ENCODE assay signal across 9 cellular contexts in the genomic region with DNA sequence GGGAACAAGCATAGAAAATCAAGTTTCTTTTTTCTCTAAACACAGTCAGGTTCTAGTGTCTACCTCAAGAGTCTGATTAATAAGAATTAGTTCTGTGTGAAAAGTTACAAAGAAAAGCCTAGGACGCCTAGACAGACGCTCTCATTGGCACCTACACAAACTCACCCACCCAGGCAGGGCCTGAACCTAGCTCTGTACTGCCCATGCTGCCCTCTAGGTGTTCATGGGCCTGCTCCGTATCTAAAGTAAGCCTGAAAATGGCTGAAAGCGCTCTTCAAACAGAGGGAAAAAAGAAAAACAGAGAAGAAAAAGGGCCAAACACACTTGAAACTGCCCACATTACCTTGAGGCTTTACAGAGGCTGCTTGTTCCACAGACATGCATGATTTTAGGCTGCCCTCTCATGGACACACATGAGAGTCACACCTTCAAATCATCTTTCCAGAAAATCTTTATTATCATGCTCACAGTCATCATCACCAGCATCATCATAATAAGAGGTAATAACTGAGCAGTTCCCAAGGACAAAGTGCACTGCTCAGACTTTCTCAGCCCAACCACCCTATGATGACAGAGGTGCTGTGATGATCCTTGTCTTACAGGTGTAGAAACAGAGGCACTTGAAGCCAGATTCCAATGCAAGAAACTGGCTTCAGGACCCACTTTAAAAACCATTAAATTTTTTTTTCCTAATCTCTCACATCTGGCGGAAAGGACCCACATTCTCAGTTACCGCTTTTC. TPM values are rescaled to one million over a fixed set of nuclear protein-coding genes. Genes with fewer than 3 reads are reported as not detected.
DNase-seq lines count a peak whose midpoint lies in the region; ATAC-seq, FAIRE-seq and TF ChIP-seq lines count a peak whose summit lies in the region.
"Had no signal": no experiment of that assay in that cellular context is flagged by ENCODE, and none has a peak within 500 bp of the region (broad histone marks: within the 10 kb centered on the region; RNA-seq: fewer than 3 reads in every experiment).

No MANE protein-coding gene starts in this region.

- TF ChIP-seq POLR2A in body of pancreas (IDR thresholded peaks at IDR 0.05), result no peak
- TF ChIP-seq POLR2A in HepG2 (IDR thresholded peaks at IDR 0.05; ENCODE audit: insufficient read depth in 1 of 2, low read depth in 2 of 2, low read length in 2 of 2), result no peak

- FAIRE-seq in HepG2 (lab: Jason Lieb, UNC), result peak; percentile 90

- ATAC-seq in HG02885 (IDR thresholded peaks at IDR 0.05; ENCODE audit: poor library complexity, unreplicated experiment) (peak; percentile 81), body of pancreas (peak; percentile 70), HepG2 (peak; percentile 76)

- POLR2A ChIA-PET in GM10248 (lab: Yijun Ruan, JAX) (no interaction called here), HepG2 (lab: Yijun Ruan, JAX) (no interaction called here)

- intact Hi-C loops in body of pancreas (cut with DNase I) (no loop called here), HepG2 (cut with micrococcal nuclease; ENCODE audit: unreplicated experiment) (loop anchor here (2.0 to 5.0 kb wide), 2 partner anchors 75 to 522 kb away; partner anchors contain the start of gene BCLAF3)

- H3K4me2 ChIP-seq in HepG2 (ENCODE audit: low read depth, low read length), result no peak overlapping the region

- TF ChIP-seq EP300 in HepG2 (IDR thresholded peaks at IDR 0.05; ENCODE audit: low read depth in 2 of 2, low read length in 2 of 2), result no peak
- TF ChIP-seq EP300 in HepG2 (CRISPR knock-in tag; IDR thresholded peaks at IDR 0.05; ENCODE audit: borderline replicate concordance), result no peak

- H3K27ac ChIP-seq in body of pancreas (peak overlapping the region in 2 of 4 donors; percentile 17 to 31), HepG2 (ENCODE audit: extremely low read length, insufficient read depth, low read length) (no peak overlapping the region)
- H3K27ac ChIP-seq in effector memory CD4-positive, alpha-beta T cell (ENCODE audit: insufficient read depth, low read length, poor library complexity, severe bottlenecking), result no peak overlapping the region

- H3K4me1 ChIP-seq in body of pancreas (no peaks in the 10 kb centered on the region), HepG2 (ENCODE audit: insufficient read depth, low read length) (peaks cover 10% of the 10 kb centered on the region)
- H3K4me1 ChIP-seq in effector memory CD4-positive, alpha-beta T cell (ENCODE audit: control insufficient read depth, insufficient read depth, low read length, poor library complexity, severe bottlenecking), result no peaks in the 10 kb centered on the region

- H3K36me3 ChIP-seq in body of pancreas (replicated peaks in 1 of 2; ENCODE audit: insufficient read depth in 1 of 2, low read depth in 2 of 2) (no peaks in the 10 kb centered on the region), HepG2 (replicated peaks in 1 of 2; ENCODE audit: control insufficient read depth in 1 of 2, insufficient read depth in 2 of 2, low read length in 2 of 2) (0 out of 5 replicates have a peak, but pooled peaks cover 0 to 3% of the 10 kb centered on the region in 2 experiments)
- H3K36me3 ChIP-seq in effector memory CD4-positive, alpha-beta T cell (ENCODE audit: control insufficient read depth, insufficient read depth, low read length), result no peaks in the 10 kb centered on the region

- H3K79me2 ChIP-seq in HepG2 (ENCODE audit: insufficient read depth, low read length), result no peaks in the 10 kb centered on the region

- H3K9me3 ChIP-seq in body of pancreas (no peaks in the 10 kb centered on the region), HepG2 (ENCODE audit: low read length) (no peaks in the 10 kb centered on the region)
- H3K9me3 ChIP-seq in effector memory CD4-positive, alpha-beta T cell (ENCODE audit: control insufficient read depth, low read length), result no peaks in the 10 kb centered on the region

- no TSS peak for BruUV-seq in HepG2 (replicated peaks; lab: Mats Ljungman, UMichigan)

- WGBS in body of pancreas, 2 donors, result 34 to 39% methylated on average over 6 of the region's 6 CpGs
- 63% methylated on average over 6 of the region's 6 CpGs for WGBS in HepG2 (ENCODE audit: low lambda C conversion rate)

- peak; percentile 56 for TF ChIP-seq CTCF in AG10803 (conservative IDR thresholded peaks at IDR 0.05; ENCODE audit: low read length)
- TF ChIP-seq CTCF in GM10248 (IDR thresholded peaks at IDR 0.05; ENCODE audit: control extremely low read depth, extremely low read depth, low read depth, missing control alignments), result peak; percentile 44
- TF ChIP-seq CTCF in body of pancreas (IDR thresholded peaks at IDR 0.05), result peak in 6 of 7 experiments; percentile 28 to 71 (median 52)
- TF ChIP-seq CTCF in HepG2 (CRISPR knock-in tag; IDR thresholded peaks at IDR 0.05), result peak; percentile 74

- no peak overlapping the region for H3K4me3 ChIP-seq in AG10803 (ENCODE audit: low read length)
- no peak overlapping the region for H3K4me3 ChIP-seq in body of pancreas
- no peak overlapping the region for H3K4me3 ChIP-seq in HepG2 (replicated peaks in 1 of 3; ENCODE audit: insufficient read depth in 1 of 3, low read depth in 2 of 3, low read length in 3 of 3)
- no peak overlapping the region for H3K4me3 ChIP-seq in effector memory CD4-positive, alpha-beta T cell (ENCODE audit: insufficient read depth, low read depth, low read length, poor library complexity, severe bottlenecking)
- H3K4me3 ChIP-seq: SK-N-MC had no signal

- H3K27me3 ChIP-seq in body of pancreas (no peaks in the 10 kb centered on the region), HepG2 (ENCODE audit: control insufficient read depth in 1 of 2, insufficient read depth in 2 of 2, low read length in 2 of 2) (no peaks in the 10 kb centered on the region)
- H3K27me3 ChIP-seq in effector memory CD4-positive, alpha-beta T cell (replicated peaks; ENCODE audit: control insufficient read depth, insufficient read depth, low read length, poor library complexity, severe bottlenecking), result no peaks in the 10 kb centered on the region

- H2AFZ ChIP-seq in HepG2 (ENCODE audit: low read length), result no peak overlapping the region

- 0 out of 2 replicates have a peak, but pooled peaks have one; percentile 46 for TF ChIP-seq RAD21 in HepG2 (CRISPR knock-in tag; IDR thresholded peaks at IDR 0.05)

- CTCF ChIA-PET in GM10248 (lab: Yijun Ruan, JAX) (interaction anchor here (0.8 to 2.3 kb wide), 12 partner anchors 8 to 695 kb away, joined by 3 to 16 read pairs (median 4); no protein-coding TSS in a partner anchor), HepG2 (lab: Yijun Ruan, JAX; ENCODE audit: low intra/inter-chr PET ratio, low total read pairs) (interaction anchor here (1.6 to 1.8 kb wide), 2 partner anchors 76 to 163 kb away, joined by 4 to 12 read pairs; partner anchors contain the start of gene BCLAF3)

- in situ Hi-C loops in HepG2 (cut with HindIII; ENCODE audit: extremely low pct_ligation_motif_present, low pct_unique_long_range_greater_than_20kb), result loop anchor here (10.0 kb wide), 1 partner anchor 162 kb away; no protein-coding TSS in a partner anchor

- H4K20me1 ChIP-seq in HepG2 (ENCODE audit: insufficient read depth, low read length), result no peaks in the 10 kb centered on the region

- no peak overlapping the region for H3K9ac ChIP-seq in HepG2 (ENCODE audit: insufficient read depth, low read depth, low read length)

- DNase-seq in AG10803 (ENCODE audit: low read depth), result peak; percentile 56
- peak; percentile 61 for DNase-seq in GM10248 (ENCODE audit: extremely low spot score)
- DNase-seq in NCI-H510A treated with DMSO at 0.1 percent for 48 hours (lab: John Stamatoyannopoulos, UW), result peak; percentile 41
- peak; percentile 10 to 34 (median 18) for DNase-seq in body of pancreas
- DNase-seq in HepG2 (ENCODE audit: low spot score), result peak; percentile 35
- DNase-seq in foreskin melanocyte, result no peak
- DNase-seq in effector memory CD4-positive, alpha-beta T cell, result no peak

TF ChIP-seq in HepG2, 621 proteins besides CTCF, POLR2A, EP300 and RAD21:
- TF ChIP-seq STAG1 (CRISPR knock-in tag; IDR thresholded peaks at IDR 0.05) (peak; percentile 80), SMC3 (IDR thresholded peaks at IDR 0.05; ENCODE audit: low read length) (peak; percentile 45; the same call in 1 of the 2 replicates), ZNF12 (CRISPR knock-in tag; IDR thresholded peaks at IDR 0.05) (no peak)
TF ChIP-seq in HepG2: peak in this region for 2.

RNA-seq across cellular contexts. Expression of gene MAP7D2, which starts 49.6 kb away (rescaled TPM):
- total RNA-seq in body of pancreas (under 1 TPM; under 0.01 to 0.99 TPM), HepG2 (2016; rRNA removed; fragmentation: Illumina TruSeq; extraction: Trizol) (10.5 and 14.2 TPM in 2 replicates)
- total RNA-seq in HepG2 (2016; cell fraction: cytosol; rRNA removed; fragmentation: Illumina TruSeq; extraction: Trizol; ENCODE audit: low read depth), result 1.6 and 1.7 TPM in 2 replicates
- 10.8 and 14.2 TPM in 2 replicates for total RNA-seq in HepG2 (2016; cell fraction: insoluble cytoplasmic fraction; rRNA removed; fragmentation: Illumina TruSeq; extraction: Trizol)
- total RNA-seq in HepG2 (2016; cell fraction: membrane; rRNA removed; fragmentation: Illumina TruSeq; extraction: Trizol), result 4.6 and 5.0 TPM in 2 replicates
- 6.9 and 9.9 TPM in 2 replicates for total RNA-seq in HepG2 (2016; cell fraction: nucleus; rRNA removed; fragmentation: Illumina TruSeq; extraction: Trizol)
- 7.2 and 9.6 TPM in 2 replicates for polyA plus RNA-seq in HepG2 (2011; rRNA removed)
- polyA plus RNA-seq in HepG2 (2011; cell fraction: cytosol; rRNA removed), result 5.8 and 5.9 TPM in 2 replicates
- 8.1 and 8.2 TPM in 2 replicates for polyA plus RNA-seq in HepG2 (2011; cell fraction: nucleus; rRNA removed)
- 7.2 and 8.2 TPM in 2 replicates for polyA plus RNA-seq in HepG2 (2012)
- polyA plus RNA-seq in HepG2 (2016; cell fraction: cytosol; fragmentation: Illumina TruSeq; extraction: Trizol; ENCODE audit: low read depth), result 1.3 and 1.5 TPM in 2 replicates
- 15.0 and 15.7 TPM in 2 replicates for polyA plus RNA-seq in HepG2 (2016; cell fraction: insoluble cytoplasmic fraction; fragmentation: Illumina TruSeq; extraction: Trizol; ENCODE audit: low read depth)
- 3.5 and 4.2 TPM in 2 replicates for polyA plus RNA-seq in HepG2 (2016; cell fraction: membrane; fragmentation: Illumina TruSeq; extraction: Trizol; ENCODE audit: low read depth)
- polyA plus RNA-seq in HepG2 (2016; cell fraction: nucleus; fragmentation: Illumina TruSeq; extraction: Trizol; ENCODE audit: insufficient read depth, low read depth), result 17.4 and 18.7 TPM in 2 replicates
- polyA minus RNA-seq in HepG2 (2011; rRNA and poly(A)+ RNA removed; ENCODE audit: low replicate concordance), result 0.07 and 4.4 TPM in 2 replicates
- 5.4 and 6.0 TPM in 2 replicates for polyA minus RNA-seq in HepG2 (2011; cell fraction: cytosol; rRNA and poly(A)+ RNA removed)
- 3.7 and 5.6 TPM in 2 replicates for polyA minus RNA-seq in HepG2 (2011; cell fraction: nucleus; rRNA and poly(A)+ RNA removed)

Comparison
In these comparisons a context has a peak if more than half of its experiments do, and no peak if none do; other contexts are left out.
1. DNase-seq: peak in AG10803 (single experiment), GM10248 (single experiment), NCI-H510A treated with DMSO at 0.1 percent for 48 hours (single experiment), body of pancreas (4 of 4) and HepG2 (single experiment); none in foreskin melanocyte (single experiment) and effector memory CD4-positive, alpha-beta T cell (0 of 3).
2. Peak in every context shown above with its lines, with median percentiles within 50 percentile points of each other: CTCF ChIP-seq and ATAC-seq.